1 cellular context compared by ENCODE assay signal in the genomic region with DNA sequence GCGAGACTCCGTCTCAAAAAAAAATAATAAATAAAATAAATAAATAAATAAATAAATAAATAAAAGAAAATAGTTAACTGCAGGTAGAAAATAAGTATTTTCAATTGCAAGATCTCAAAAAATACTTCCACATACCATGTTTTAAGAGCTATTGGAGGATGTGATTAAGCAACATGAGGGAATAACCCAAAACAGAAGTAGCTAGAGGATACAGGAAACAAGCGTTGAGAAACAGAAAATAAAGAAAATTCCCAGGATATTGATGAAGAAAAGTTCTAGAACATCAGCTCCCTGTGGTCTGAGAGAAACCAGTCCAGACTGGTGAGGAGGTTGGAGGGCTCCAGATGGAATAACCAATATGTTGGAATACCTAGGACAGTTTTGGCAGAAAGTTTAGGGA.
TF ChIP-seq lines count a peak whose summit lies in the region.

No MANE protein-coding gene starts in this region.

TF ChIP-seq in IMR-90, 13 proteins besides CTCF, POLR2A, EP300 and RAD21 (continued from another document):
- TF ChIP-seq, protein P1, sequence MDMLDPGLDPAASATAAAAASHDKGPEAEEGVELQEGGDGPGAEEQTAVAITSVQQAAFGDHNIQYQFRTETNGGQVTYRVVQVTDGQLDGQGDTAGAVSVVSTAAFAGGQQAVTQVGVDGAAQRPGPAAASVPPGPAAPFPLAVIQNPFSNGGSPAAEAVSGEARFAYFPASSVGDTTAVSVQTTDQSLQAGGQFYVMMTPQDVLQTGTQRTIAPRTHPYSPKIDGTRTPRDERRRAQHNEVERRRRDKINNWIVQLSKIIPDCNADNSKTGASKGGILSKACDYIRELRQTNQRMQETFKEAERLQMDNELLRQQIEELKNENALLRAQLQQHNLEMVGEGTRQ (IDR thresholded peaks at IDR 0.05; ENCODE audit: low read depth, low read length) = no peak
- no peak for TF ChIP-seq RCOR1 (IDR thresholded peaks at IDR 0.05; ENCODE audit: insufficient replicate concordance, low read length)
- TF ChIP-seq ELK1 (IDR thresholded peaks at IDR 0.05; ENCODE audit: borderline replicate concordance, low read depth, low read length) = no peak
- no peak for TF ChIP-seq SMC3 (IDR thresholded peaks at IDR 0.05; ENCODE audit: low read depth, low read length)
- TF ChIP-seq MXI1 (IDR thresholded peaks at IDR 0.05; ENCODE audit: borderline replicate concordance, low read depth, low read length) = no peak
- TF ChIP-seq NFE2L2 (IDR thresholded peaks at IDR 0.05; ENCODE audit: low read depth, low read length) = no peak
- no peak for TF ChIP-seq BHLHE40 (IDR thresholded peaks at IDR 0.05; ENCODE audit: low read depth, low read length)
